ENCODE assay signal across 9 cellular contexts in the genomic region with DNA sequence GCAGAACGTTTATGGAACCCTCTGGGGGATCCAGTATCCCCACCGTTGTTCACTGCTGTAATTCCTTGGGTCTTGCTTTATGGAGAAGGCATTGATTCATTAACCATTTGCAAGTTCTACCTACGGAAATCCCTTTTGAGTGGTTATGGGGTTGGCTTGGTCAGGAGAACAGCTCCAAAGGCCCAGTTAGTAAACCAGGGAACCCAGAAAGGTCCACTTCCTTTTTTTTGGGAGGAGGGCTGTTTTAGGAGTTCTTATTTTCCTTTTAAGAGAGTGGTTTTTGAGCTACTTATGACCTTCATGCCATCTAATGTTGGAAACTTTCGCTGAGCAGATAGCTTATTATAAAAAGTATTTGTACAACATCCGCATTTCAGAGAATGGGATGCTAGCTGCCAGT. TPM values are rescaled to one million over a fixed set of nuclear protein-coding genes. Genes with fewer than 3 reads are reported as not detected.
DNase-seq lines count a peak whose midpoint lies in the region; ATAC-seq and TF ChIP-seq lines count a peak whose summit lies in the region.
"Had no signal": no experiment of that assay in that cellular context is flagged by ENCODE, and none has a peak within 500 bp of the region (broad histone marks: within the 10 kb centered on the region; RNA-seq: fewer than 3 reads in every experiment).

No MANE protein-coding gene starts in this region.

- intact Hi-C loops in CD4-positive, alpha-beta T cell (cut with DNase I, micrococcal nuclease): loop anchor here in 1 of 2 experiments (2.0 to 10.0 kb wide), 2 partner anchors 79 to 479 kb away; a partner anchor contains a TSS

- H3K9me3 Mint-ChIP-seq in CD4-positive, alpha-beta T cell: no peaks in the 10 kb centered on the region
- H3K9me3 Mint-ChIP-seq in effector memory CD8-positive, alpha-beta T cell: no peaks in the 10 kb centered on the region

- H3K4me1 ChIP-seq in neutrophil (ENCODE audit: control insufficient read depth in 1 of 2, insufficient read depth in 1 of 2, low read depth in 1 of 2, low read length in 1 of 2): peaks cover 21 to 25% of the 10 kb centered on the region in 2 experiments

- H3K4me3 ChIP-seq in neutrophil (ENCODE audit: low read depth in 1 of 2, low read length in 1 of 2): peak overlapping the region; percentile 93 to 99

- H3K4me1 Mint-ChIP-seq in CD4-positive, alpha-beta T cell (ENCODE audit: low read depth): peaks cover 58% of the 10 kb centered on the region
- H3K4me1 Mint-ChIP-seq in effector memory CD8-positive, alpha-beta T cell (ENCODE audit: low read depth in 2 of 2): peaks cover 22 to 29% of the 10 kb centered on the region in 2 donors

- H3K9me3 ChIP-seq in CD4-positive, alpha-beta T cell (ENCODE audit: control insufficient read depth, low read length): no peaks in the 10 kb centered on the region
- H3K9me3 ChIP-seq in neutrophil: no peaks in the 10 kb centered on the region

- no peak overlapping the region for H3K27ac ChIP-seq in CD4-positive, alpha-beta T cell (ENCODE audit: low read depth, low read length)
- peak overlapping the region; percentile 86 for H3K27ac ChIP-seq in neutrophil

- peaks cover 6% of the 10 kb centered on the region for H3K36me3 ChIP-seq in neutrophil

- peaks cover 17% of the 10 kb centered on the region for H3K36me3 Mint-ChIP-seq in CD4-positive, alpha-beta T cell (ENCODE audit: low read depth)
- peaks cover 24% of the 10 kb centered on the region for H3K36me3 Mint-ChIP-seq in effector memory CD8-positive, alpha-beta T cell (ENCODE audit: insufficient read depth)

- no peaks in the 10 kb centered on the region for H3K27me3 ChIP-seq in CD4-positive, alpha-beta T cell (ENCODE audit: control insufficient read depth, insufficient read depth, low read length)
- H3K27me3 ChIP-seq in neutrophil: peaks cover under 1% of the 10 kb centered on the region

- CTCF ChIA-PET in CD4-positive, alpha-beta T cell (lab: Charles Lee): interaction anchor here (0.9 to 1.2 kb wide), 3 partner anchors 13 to 50 kb away, joined by 3 read pairs; a partner anchor contains a TSS

- TF ChIP-seq CTCF in CD4-positive, alpha-beta T cell (IDR thresholded peaks at IDR 0.05): no peak
- no peak for TF ChIP-seq CTCF in neutrophil (IDR thresholded peaks at IDR 0.05)

- H3K27me3 Mint-ChIP-seq in CD4-positive, alpha-beta T cell: no peaks in the 10 kb centered on the region
- no peaks in the 10 kb centered on the region for H3K27me3 Mint-ChIP-seq in effector memory CD8-positive, alpha-beta T cell

- POLR2A ChIA-PET in CD4-positive, alpha-beta T cell (lab: Charles Lee): interaction anchor here (1.2 to 3.6 kb wide), 10 partner anchors 9 to 443 kb away, joined by 3 to 46 read pairs (median 11); a partner anchor contains a TSS

- no peak for DNase-seq in CD4-positive, alpha-beta T cell
- peak; percentile 44 to 75 for DNase-seq in NOMO-1 (lab: John Stamatoyannopoulos, UW; ENCODE audit: unreplicated experiment in 2 of 2)
- DNase-seq in effector memory CD8-positive, alpha-beta T cell: no peak
- DNase-seq in NCI-H1105 (lab: John Stamatoyannopoulos, UW): no peak
- DNase-seq in islet precursor cell: no peak
- no peak for DNase-seq in SIG-M5 treated with dmso at 0.1 percent for 504 hours (lab: John Stamatoyannopoulos, UW; ENCODE audit: unreplicated experiment)
- no peak for DNase-seq in HUDEP-2 (lab: John Stamatoyannopoulos, UW; ENCODE audit: unreplicated experiment in 76 of 76)
- DNase-seq: NCI-H774 had no signal

- peak overlapping the region; percentile 95 for H3K4me3 Mint-ChIP-seq in CD4-positive, alpha-beta T cell
- H3K4me3 Mint-ChIP-seq in effector memory CD8-positive, alpha-beta T cell: peak overlapping the region; percentile 88 to 89

- no peak for ATAC-seq in CD4-positive, alpha-beta T cell (ENCODE audit: poor library complexity)
- ATAC-seq in effector memory CD8-positive, alpha-beta T cell (replicated peaks): no peak

- H3K27ac Mint-ChIP-seq in CD4-positive, alpha-beta T cell: peak overlapping the region; percentile 98
- H3K27ac Mint-ChIP-seq in effector memory CD8-positive, alpha-beta T cell: peak overlapping the region in 1 of 2 donors; percentile 96

RNA-seq across cellular contexts. Expression of a gene that starts 1.3 kb away (rescaled TPM):
- total RNA-seq in CD4-positive, alpha-beta T cell: 10 to 100 TPM; 44.2 to 54.8 TPM

RNA-seq across cellular contexts. Expression of a gene that starts 37.4 kb away (rescaled TPM):
- total RNA-seq in CD4-positive, alpha-beta T cell: 100 to 1,000 TPM; 199 to 208 TPM

Comparison
In these comparisons a context has a peak if more than half of its experiments do, and no peak if none do; other contexts are left out.
1. DNase-seq: peak in NOMO-1 (2 of 2); none in CD4-positive, alpha-beta T cell (0 of 10), effector memory CD8-positive, alpha-beta T cell (0 of 3), NCI-H1105 (single experiment), islet precursor cell (single experiment), SIG-M5 treated with dmso at 0.1 percent for 504 hours (single experiment) and HUDEP-2 (0 of 76).